12 cellular contexts compared by ENCODE assay signal in genomic region chr9:94919376-94920098, GRCh38.
DNase-seq lines count a peak whose midpoint lies in the region; ATAC-seq and TF ChIP-seq lines count a peak whose summit lies in the region.
"Had no signal": no experiment of that assay in that cellular context is flagged by ENCODE, and none has a peak within 500 bp of the region (broad histone marks: within the 10 kb centered on the region; RNA-seq: fewer than 3 reads in every experiment).

No MANE protein-coding gene starts in this region.

- WGBS in prostate gland = 79% methylated on average over 17 of the region's 17 CpGs

- H3K9me3 ChIP-seq in prostate gland = no peaks in the 10 kb centered on the region

- intact Hi-C loops in prostate gland (cut with DNase I) = loop anchor here (2.0 to 5.0 kb wide), 3 partner anchors 83 to 117 kb away; no protein-coding TSS in a partner anchor

- DNase-seq in Daoy (ENCODE audit: low read depth) (peak; percentile 96), RPMI7951 (ENCODE audit: low read depth) (peak; percentile 54), foreskin fibroblast (peak; percentile 29 to 59), prostate gland (ENCODE audit: low spot score) (no peak), NCI-H82 (lab: John Stamatoyannopoulos, UW) (no peak), NCI-H524 treated with DMSO at 0.1 percent for 48 hours (lab: John Stamatoyannopoulos, UW) (no peak), NCI-H1436 (lab: John Stamatoyannopoulos, UW) (no peak)
- DNase-seq: activated effector memory CD4-positive, alpha-beta T cell treated with anti-CD3 and anti-CD28 coated beads, Interleukin-2, amount 50 U/mL, for 16 hours; CD4-positive, CD25-positive, alpha-beta regulatory T cell; naive thymus-derived CD8-positive, alpha-beta T cell; NCI-H345 had no signal

- no peaks in the 10 kb centered on the region for H3K36me3 ChIP-seq in prostate gland

- H3K27me3 ChIP-seq in prostate gland (replicated peaks; ENCODE audit: insufficient read depth) = no peaks in the 10 kb centered on the region

- peaks cover 20% of the 10 kb centered on the region for H3K4me1 ChIP-seq in prostate gland (replicated peaks)

- no peak for TF ChIP-seq POLR2A in prostate gland (IDR thresholded peaks at IDR 0.05)

- peak overlapping the region; percentile 69 to 75 for H3K27ac ChIP-seq in prostate gland

- H3K4me3 ChIP-seq in foreskin fibroblast (ENCODE audit: low read depth in 1 of 2, low read length in 2 of 2) (peak overlapping the region; percentile 6 to 18), prostate gland (no peak overlapping the region)

- ATAC-seq in GM21390 (IDR thresholded peaks at IDR 0.05; ENCODE audit: unreplicated experiment) = no peak
- ATAC-seq: naive thymus-derived CD8-positive, alpha-beta T cell had no signal

- no peak for TF ChIP-seq CTCF in foreskin fibroblast (IDR thresholded peaks at IDR 0.05; ENCODE audit: low read depth, low read length)
- TF ChIP-seq CTCF in prostate gland (IDR thresholded peaks at IDR 0.05) = no peak

Comparison
In these comparisons a context has a peak if more than half of its experiments do, and no peak if none do; other contexts are left out.
1. DNase-seq: peak in Daoy (single experiment), RPMI7951 (single experiment) and foreskin fibroblast (2 of 2); none in prostate gland (single experiment), NCI-H82 (single experiment), NCI-H524 treated with DMSO at 0.1 percent for 48 hours (single experiment) and NCI-H1436 (single experiment).
2. H3K4me3 ChIP-seq: peak in foreskin fibroblast (2 of 2); none in prostate gland (0 of 2).